8 cellular contexts compared by ENCODE assay signal in genomic region chr5:139341689-139342422, GRCh38. TPM values are rescaled to one million over a fixed set of nuclear protein-coding genes. Genes with fewer than 3 reads are reported as not detected.
DNase-seq lines count a peak whose midpoint lies in the region; ATAC-seq, FAIRE-seq and TF ChIP-seq lines count a peak whose summit lies in the region.

PAIP2 (plus strand) TSS chr5:139341854; CDS start chr5:139363785, 21,931 bp downstream.

- H3F3A ChIP-seq in SU-DHL-6 (ENCODE audit: insufficient read depth), result peaks cover 31% of the 10 kb centered on the region

- no peak for FAIRE-seq in pancreas (lab: Jason Lieb, UNC)

- peak within 1 kb of the TSS; percentile 100 for H3K27ac Mint-ChIP-seq in activated naive CD8-positive, alpha-beta T cell treated with anti-CD3 and anti-CD28 coated beads, Interleukin-2, amount 10 ng/mL, durations not matched to agents 7 days and 5 days

- no peaks in the 10 kb centered on the region for H3K27me3 Mint-ChIP-seq in activated naive CD8-positive, alpha-beta T cell treated with anti-CD3 and anti-CD28 coated beads, Interleukin-2, amount 10 ng/mL, durations not matched to agents 7 days and 5 days

- H3K9me3 ChIP-seq in SU-DHL-6 (ENCODE audit: insufficient read depth, low read length), result no peaks in the 10 kb centered on the region
- H3K9me3 ChIP-seq in pancreas, result no peaks in the 10 kb centered on the region
- no peaks in the 10 kb centered on the region for H3K9me3 ChIP-seq in tibial artery

- DNase-seq in NCI-H128 (lab: John Stamatoyannopoulos, UW; ENCODE audit: unreplicated experiment) (peak; percentile 85), Right ventricle myocardium inferior (ENCODE audit: missing footprints) (peak; percentile 100), pancreas (peak; percentile 95 to 99 (median 97)), tibial artery (peak; percentile 98)
- peak; percentile 97 for DNase-seq in activated naive CD8-positive, alpha-beta T cell treated with anti-CD3 and anti-CD28 coated beads, Interleukin-2, amount 10 ng/mL, durations not matched to agents 7 days and 5 days

- peak within 1 kb of the TSS; percentile 100 for H3K4me3 Mint-ChIP-seq in activated naive CD8-positive, alpha-beta T cell treated with anti-CD3 and anti-CD28 coated beads, Interleukin-2, amount 10 ng/mL, durations not matched to agents 7 days and 5 days

- H3K36me3 ChIP-seq in SU-DHL-6 (ENCODE audit: low read length), result no peaks in the 10 kb centered on the region; the same call in 1 of the 2 replicates
- no peaks in the 10 kb centered on the region for H3K36me3 ChIP-seq in pancreas
- peaks cover 0 to 6% (median 0%) of the 10 kb centered on the region in 3 donors for H3K36me3 ChIP-seq in tibial artery

- peak within 1 kb of the TSS; percentile 98 for H3K4me2 ChIP-seq in SU-DHL-6 (ENCODE audit: low read depth, low read length, poor library complexity, severe bottlenecking)

- no peaks in the 10 kb centered on the region for H3K9me3 Mint-ChIP-seq in activated naive CD8-positive, alpha-beta T cell treated with anti-CD3 and anti-CD28 coated beads, Interleukin-2, amount 10 ng/mL, durations not matched to agents 7 days and 5 days

- H3K4me3 ChIP-seq in SU-DHL-6 (ENCODE audit: insufficient read depth, low read length, poor library complexity, severe bottlenecking) (peak within 1 kb of the TSS; percentile 82), pancreas (peak within 1 kb of the TSS; percentile 71 to 86 (median 76)), tibial artery (peak within 1 kb of the TSS; percentile 77 to 92)

- peaks cover 29% of the 10 kb centered on the region for H3K4me1 Mint-ChIP-seq in activated naive CD8-positive, alpha-beta T cell treated with anti-CD3 and anti-CD28 coated beads, Interleukin-2, amount 10 ng/mL, durations not matched to agents 7 days and 5 days

- H3K9ac ChIP-seq in SU-DHL-6 (ENCODE audit: low read length), result peak within 1 kb of the TSS; percentile 68

- no peaks in the 10 kb centered on the region for H3K9me2 ChIP-seq in SU-DHL-6 (replicated peaks; ENCODE audit: insufficient read depth, low read length)

- 0 out of 2 replicates have a peak, but pooled peaks cover 3% of the 10 kb centered on the region for H4K20me1 ChIP-seq in SU-DHL-6 (ENCODE audit: low read depth, low read length)

- ATAC-seq in HG02678 (IDR thresholded peaks at IDR 0.05; ENCODE audit: unreplicated experiment), result peak; percentile 90
- peak; percentile 88 for ATAC-seq in activated naive CD8-positive, alpha-beta T cell treated with anti-CD3 and anti-CD28 coated beads, Interleukin-2, amount 10 ng/mL, durations not matched to agents 7 days and 5 days (ENCODE audit: low read depth)
- peak; percentile 97 for ATAC-seq in Right ventricle myocardium inferior
- peak; percentile 96 to 99 (median 98) for ATAC-seq in pancreas

- peak within 1 kb of the TSS; percentile 86 for H3K27ac ChIP-seq in SU-DHL-6 (ENCODE audit: low read depth, low read length)
- H3K27ac ChIP-seq in pancreas, result peak within 1 kb of the TSS; percentile 92 to 98 (median 96)
- peak within 1 kb of the TSS; percentile 94 to 98 for H3K27ac ChIP-seq in tibial artery

- H2AFZ ChIP-seq in SU-DHL-6 (ENCODE audit: low read depth, low read length, severe bottlenecking), result peak within 1 kb of the TSS; percentile 49

- peaks cover 13% of the 10 kb centered on the region for H3K36me3 Mint-ChIP-seq in activated naive CD8-positive, alpha-beta T cell treated with anti-CD3 and anti-CD28 coated beads, Interleukin-2, amount 10 ng/mL, durations not matched to agents 7 days and 5 days

- H3K27me3 ChIP-seq in SU-DHL-6 (ENCODE audit: low read length) (no peaks in the 10 kb centered on the region), pancreas (no peaks in the 10 kb centered on the region), tibial artery (no peaks in the 10 kb centered on the region)

- 0% methylated on average over 64 to 66 of the region's 66 CpGs for WGBS in pancreas, 2 donors

- H3K4me1 ChIP-seq in pancreas, result peaks cover 0 to 22% (median 20%) of the 10 kb centered on the region in 3 donors
- peaks cover 0 to 46% (median 19%) of the 10 kb centered on the region in 4 donors for H3K4me1 ChIP-seq in tibial artery

- TF ChIP-seq CTCF in GM12872 (IDR thresholded peaks at IDR 0.05; ENCODE audit: insufficient read depth, low read depth, low read length) (peak; percentile 84), SU-DHL-6 (IDR thresholded peaks at IDR 0.05; ENCODE audit: insufficient read depth, low read length, poor library complexity, severe bottlenecking) (peak; percentile 55), pancreas (IDR thresholded peaks at IDR 0.05) (peak; percentile 47 to 71 (median 59)), tibial artery (IDR thresholded peaks at IDR 0.05) (peak; percentile 72 to 73)

- H3K79me2 ChIP-seq in SU-DHL-6 (ENCODE audit: insufficient read depth, low read length), result peaks cover 46% of the 10 kb centered on the region

- intact Hi-C loops in Right ventricle myocardium inferior (cut with DNase I), result loop anchor here (2.0 to 5.0 kb wide), 3 partner anchors 47 to 765 kb away; partner anchors contain the start of genes HSPA9 and PROB1
- intact Hi-C loops in pancreas (cut with DNase I), result no loop called here
- intact Hi-C loops in tibial artery (cut with DNase I; ENCODE audit: low total_unique reads), result loop anchor here (5.0 kb wide), 1 partner anchor 50 kb away; the partner anchor contains the start of gene MATR3

- POLR2A ChIA-PET in activated naive CD8-positive, alpha-beta T cell treated with anti-CD3 and anti-CD28 coated beads, Interleukin-2, amount 10 ng/mL, durations not matched to agents 7 days and 5 days (lab: Charles Lee), result interaction anchor here (0.6 to 3.4 kb wide), 29 partner anchors 9 to 989 kb away, joined by 3 to 105 read pairs (median 4); partner anchors contain the start of genes EGR1, HSPA9, MATR3 and MZB1

RNA-seq across cellular contexts. Expression of gene PAIP2, which starts in this region (rescaled TPM):
- 100 to 1,000 TPM; 108 to 118 TPM for total RNA-seq in activated naive CD8-positive, alpha-beta T cell treated with anti-CD3 and anti-CD28 coated beads, Interleukin-2, amount 10 ng/mL, durations not matched to agents 7 days and 5 days
- total RNA-seq in Right ventricle myocardium inferior (144 TPM), pancreas (10 to 100 TPM; 18.2 to 33.7 (median 27.3) TPM)
- 10 to 100 TPM; 23.8 to 57.4 TPM for polyA plus RNA-seq in pancreas

Comparison
In these comparisons a context has a peak if more than half of its experiments do, and no peak if none do; other contexts are left out.
1. Peak in every context shown above with its lines: DNase-seq, ATAC-seq, H3K4me3 ChIP-seq and H3K27ac ChIP-seq.
2. intact Hi-C loops: an anchor here in Right ventricle myocardium inferior (2.0 to 5.0 kb wide) and tibial artery (5.0 kb wide); none called in pancreas.